11 cellular contexts compared by ENCODE assay signal in the genomic region with DNA sequence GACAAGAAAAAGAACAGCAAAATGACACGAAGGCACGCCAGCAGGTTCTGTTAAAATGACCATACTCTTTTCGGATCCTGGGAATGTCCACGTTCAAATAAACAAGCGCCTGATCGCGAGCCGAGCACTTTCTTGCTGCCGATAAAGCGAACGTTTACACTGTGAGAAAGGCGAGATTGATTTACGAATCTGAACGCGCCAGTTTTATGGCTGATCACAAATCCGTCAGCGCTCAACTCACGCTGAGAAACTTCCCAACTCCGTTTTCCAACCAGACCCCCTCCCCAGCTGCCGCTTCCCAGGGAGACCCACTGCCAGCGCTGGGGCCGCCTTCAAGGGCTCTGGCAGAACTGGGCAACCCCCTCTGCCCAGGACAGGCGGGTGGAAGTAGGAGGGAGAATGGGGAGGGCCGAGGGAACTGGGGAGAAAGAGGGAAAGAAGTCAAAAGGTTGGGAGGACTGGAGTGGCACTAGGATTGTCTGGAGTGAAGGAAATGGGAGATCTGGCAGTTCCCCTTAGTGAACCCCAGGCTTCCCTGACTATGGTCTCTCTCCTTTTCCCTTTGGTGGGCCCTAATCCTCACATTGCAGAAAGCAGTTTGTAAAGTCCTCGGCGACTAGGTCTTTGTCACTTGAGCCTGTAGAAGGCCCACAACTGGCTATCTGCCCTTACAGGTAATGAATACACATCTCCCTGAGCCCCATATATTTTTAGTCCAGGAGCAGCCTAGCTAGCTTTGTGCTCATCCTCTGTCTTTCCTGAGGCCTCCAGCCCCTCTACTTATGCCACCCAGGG. TPM values are rescaled to one million over a fixed set of nuclear protein-coding genes. Genes with fewer than 3 reads are reported as not detected.
A peak's percentile ranks its signal among the peaks of the same experiment; 100 is the strongest.
DNase-seq lines count a peak whose midpoint lies in the region; TF ChIP-seq lines count a peak whose summit lies in the region.
"Had no signal": no experiment of that assay in that cellular context is flagged by ENCODE, and none has a peak within 500 bp of the region (broad histone marks: within the 10 kb centered on the region; RNA-seq: fewer than 3 reads in every experiment).

No MANE protein-coding gene starts in this region.

- H3K9ac ChIP-seq in endodermal cell (ENCODE audit: extremely low read depth, low read length, poor library complexity, severe bottlenecking), result no peak overlapping the region
- no peak overlapping the region for H3K9ac ChIP-seq in SK-N-SH

- no peak for TF ChIP-seq RAD21 in SK-N-SH (IDR thresholded peaks at IDR 0.05; ENCODE audit: low read length)

- H3K4me3 ChIP-seq in endodermal cell (ENCODE audit: low read length) (peak overlapping the region; percentile 69), SK-N-SH (ENCODE audit: low read depth in 2 of 2, low read length in 1 of 2) (no peak overlapping the region)

- peaks cover 13% of the 10 kb centered on the region for H3K4me1 ChIP-seq in endodermal cell (ENCODE audit: control insufficient read depth, insufficient read depth, low read length)
- H3K4me1 ChIP-seq in SK-N-SH (ENCODE audit: control insufficient read depth in 1 of 2, insufficient read depth in 2 of 2, low read depth in 1 of 2, low read length in 1 of 2), result no peaks in the 10 kb centered on the region; a peak in 1 of 4 replicates

- H3K36me3 ChIP-seq in endodermal cell (ENCODE audit: control insufficient read depth, insufficient read depth, low read length) (no peaks in the 10 kb centered on the region), SK-N-SH (replicated peaks in 1 of 2; ENCODE audit: control insufficient read depth in 1 of 2, insufficient read depth in 2 of 2, low read length in 1 of 2) (no peaks in the 10 kb centered on the region)

- H3K27ac ChIP-seq in endodermal cell (ENCODE audit: low read depth, low read length), result no peak overlapping the region
- H3K27ac ChIP-seq in SK-N-SH (ENCODE audit: low read depth in 2 of 2, low read length in 1 of 2), result no peak overlapping the region

- H3K9me3 ChIP-seq in endodermal cell (ENCODE audit: control insufficient read depth, low read length), result peaks cover 12% of the 10 kb centered on the region
- no peaks in the 10 kb centered on the region for H3K9me3 ChIP-seq in SK-N-SH

- no peaks in the 10 kb centered on the region for H3K9me3 Mint-ChIP-seq in endodermal cell
- H3K9me3 Mint-ChIP-seq in osteocyte (ENCODE audit: unreplicated experiment), result no peaks in the 10 kb centered on the region
- H3K9me3 Mint-ChIP-seq in T-helper 2 cell treated with Interferon-gamma antibody and Interleukin-4, amounts not matched to agents 5 μg/mL and 100 μg/mL, for 36 hours, result no peaks in the 10 kb centered on the region
- H3K9me3 Mint-ChIP-seq: effector memory CD8-positive, alpha-beta T cell had no signal

- H3K36me3 Mint-ChIP-seq in endodermal cell (ENCODE audit: low read depth) (no peaks in the 10 kb centered on the region), osteocyte (ENCODE audit: unreplicated experiment) (no peaks in the 10 kb centered on the region)
- peaks cover 16% of the 10 kb centered on the region for H3K36me3 Mint-ChIP-seq in T-helper 2 cell treated with Interferon-gamma antibody and Interleukin-4, amounts not matched to agents 5 μg/mL and 100 μg/mL, for 36 hours (ENCODE audit: low read depth)

- H3K4me3 Mint-ChIP-seq in endodermal cell (peak overlapping the region; percentile 27), osteocyte (ENCODE audit: unreplicated experiment) (peak overlapping the region; percentile 5)
- no peak overlapping the region for H3K4me3 Mint-ChIP-seq in T-helper 2 cell treated with Interferon-gamma antibody and Interleukin-4, amounts not matched to agents 5 μg/mL and 100 μg/mL, for 36 hours
- H3K4me3 Mint-ChIP-seq: effector memory CD8-positive, alpha-beta T cell had no signal

- H3K27me3 Mint-ChIP-seq in endodermal cell (ENCODE audit: insufficient read depth), result no peaks in the 10 kb centered on the region
- H3K27me3 Mint-ChIP-seq in osteocyte (ENCODE audit: unreplicated experiment), result peaks cover 56% of the 10 kb centered on the region
- peaks cover 26% of the 10 kb centered on the region for H3K27me3 Mint-ChIP-seq in T-helper 2 cell treated with Interferon-gamma antibody and Interleukin-4, amounts not matched to agents 5 μg/mL and 100 μg/mL, for 36 hours (ENCODE audit: low read depth)
- H3K27me3 Mint-ChIP-seq: effector memory CD8-positive, alpha-beta T cell had no signal

- H3K9me2 ChIP-seq in SK-N-SH, result no peaks in the 10 kb centered on the region

- H4K20me1 ChIP-seq in SK-N-SH (ENCODE audit: insufficient read depth), result 0 out of 2 replicates have a peak, but pooled peaks cover 6% of the 10 kb centered on the region

- CTCF ChIA-PET in SK-N-SH (lab: Yijun Ruan, JAX), result interaction anchor here (1.5 kb wide), 1 partner anchor 18 kb away, joined by 3 read pairs; no protein-coding TSS in a partner anchor

- no peak overlapping the region for H3K27ac Mint-ChIP-seq in endodermal cell
- no peak overlapping the region for H3K27ac Mint-ChIP-seq in osteocyte (ENCODE audit: unreplicated experiment)
- H3K27ac Mint-ChIP-seq in T-helper 2 cell treated with Interferon-gamma antibody and Interleukin-4, amounts not matched to agents 5 μg/mL and 100 μg/mL, for 36 hours, result no peak overlapping the region
- H3K27ac Mint-ChIP-seq: effector memory CD8-positive, alpha-beta T cell had no signal

- H3K4me1 Mint-ChIP-seq in endodermal cell (peaks cover 16% of the 10 kb centered on the region), osteocyte (ENCODE audit: unreplicated experiment) (no peaks in the 10 kb centered on the region)
- peaks cover 13% of the 10 kb centered on the region for H3K4me1 Mint-ChIP-seq in T-helper 2 cell treated with Interferon-gamma antibody and Interleukin-4, amounts not matched to agents 5 μg/mL and 100 μg/mL, for 36 hours (ENCODE audit: low read depth)

- DNase-seq in HT-29 (ENCODE audit: low spot score) (peak; percentile 82), endodermal cell (peak; percentile 81), osteocyte (ENCODE audit: extremely low spot score, unreplicated experiment) (no peak), foreskin melanocyte (no peak), SK-N-SH (no peak)
- no peak for DNase-seq in T-helper 2 cell treated with Interferon-gamma antibody and Interleukin-4, amounts not matched to agents 5 μg/mL and 100 μg/mL, for 36 hours (ENCODE audit: low spot score)
- DNase-seq: activated naive CD4-positive, alpha-beta T cell; effector memory CD8-positive, alpha-beta T cell; kidney glomerular epithelial cell; NCI-H2171 had no signal

- POLR2A ChIA-PET in SK-N-SH (lab: Yijun Ruan, JAX), result no interaction called here

- H3F3A ChIP-seq in SK-N-SH (replicated peaks; ENCODE audit: insufficient read depth), result no peaks in the 10 kb centered on the region

- TF ChIP-seq CTCF in endodermal cell (conservative IDR thresholded peaks at IDR 0.05), result no peak
- TF ChIP-seq CTCF in osteocyte (IDR thresholded peaks at IDR 0.05), result no peak
- no peak for TF ChIP-seq CTCF in SK-N-SH (IDR thresholded peaks at IDR 0.05)

- H3K4me2 ChIP-seq in SK-N-SH, result no peak overlapping the region

- H2AFZ ChIP-seq in SK-N-SH (ENCODE audit: low read depth), result no peak overlapping the region

- H3K79me2 ChIP-seq in SK-N-SH (ENCODE audit: insufficient read depth), result no peaks in the 10 kb centered on the region

- no peak for TF ChIP-seq EP300 in SK-N-SH (IDR thresholded peaks at IDR 0.05; ENCODE audit: borderline replicate concordance in 1 of 2, low read depth in 1 of 2, low read length in 1 of 2)

- 1 to 4% methylated on average over 15 to 26 of the region's 26 CpGs for WGBS in endodermal cell (ENCODE audit: insufficient coverage in 1 of 2, insufficient read length in 1 of 2), 2 experiments
- WGBS in SK-N-SH (ENCODE audit: low lambda C conversion rate), result 15% methylated on average over 26 of the region's 26 CpGs

- H3K27me3 ChIP-seq in endodermal cell (ENCODE audit: control insufficient read depth, insufficient read depth, low read length, poor library complexity, severe bottlenecking) (peaks cover 100% of the 10 kb centered on the region), SK-N-SH (ENCODE audit: insufficient read depth) (peaks cover 99% of the 10 kb centered on the region)

RNA-seq across cellular contexts. Expression of gene HOXB4, which starts 6.9 kb away (rescaled TPM):
- total RNA-seq in HT-29 (2014; rRNA removed; shearing (Covaris generic)), result 14.5 and 15.5 TPM in 2 replicates
- total RNA-seq in endodermal cell, result not detected
- 3.5 TPM for polyA plus RNA-seq in endodermal cell (2013, experiment 1 of 2)
- 3.4 TPM for polyA plus RNA-seq in endodermal cell (2013, experiment 2 of 2)
- not detected in 2 replicates for total RNA-seq in osteocyte
- polyA plus RNA-seq in SK-N-SH (2012; rRNA removed), result 0.03 TPM in 2 replicates
- 0.03 TPM in 2 replicates for polyA plus RNA-seq in SK-N-SH (2012; cell fraction: cytosol; rRNA removed)
- 0.04 and 0.05 TPM in 2 replicates for polyA plus RNA-seq in SK-N-SH (2012; cell fraction: nucleus; rRNA removed)
- polyA plus RNA-seq: CD14-positive monocyte had no signal

RNA-seq across cellular contexts. Expression of gene HOXB3, which starts 18.8 kb away (rescaled TPM):
- 99.5 and 126 TPM in 2 replicates for total RNA-seq in HT-29 (2014; rRNA removed; shearing (Covaris generic))
- not detected for total RNA-seq in endodermal cell
- 36.0 TPM for polyA plus RNA-seq in endodermal cell (2013, experiment 1 of 2)
- 33.5 TPM for polyA plus RNA-seq in endodermal cell (2013, experiment 2 of 2)
- total RNA-seq in osteocyte, result 0.46 TPM in 1 of 2 replicates, not detected in the other
- polyA plus RNA-seq in SK-N-SH (2012; rRNA removed), result 0.10 and 0.46 TPM in 2 replicates
- polyA plus RNA-seq in SK-N-SH (2012; cell fraction: cytosol; rRNA removed), result 0.16 and 0.17 TPM in 2 replicates
- polyA plus RNA-seq in SK-N-SH (2012; cell fraction: nucleus; rRNA removed), result 0.64 and 1.1 TPM in 2 replicates
- polyA plus RNA-seq: CD14-positive monocyte had no signal

RNA-seq across cellular contexts. Expression of gene HOXB5, which starts 22.4 kb away (rescaled TPM):
- total RNA-seq in HT-29 (2014; rRNA removed; shearing (Covaris generic)), result 7.5 and 8.2 TPM in 2 replicates
- not detected for total RNA-seq in endodermal cell
- polyA plus RNA-seq in endodermal cell (2013, experiment 1 of 2), result 5.3 TPM
- 2.5 TPM for polyA plus RNA-seq in endodermal cell (2013, experiment 2 of 2)
- not detected in 2 replicates for total RNA-seq in osteocyte
- not detected in 2 replicates for polyA plus RNA-seq in SK-N-SH (2012; rRNA removed)
- polyA plus RNA-seq in SK-N-SH (2012; cell fraction: cytosol; rRNA removed), result 0.01 TPM in 1 of 2 replicates, not detected in the other
- not detected in 2 replicates for polyA plus RNA-seq in SK-N-SH (2012; cell fraction: nucleus; rRNA removed)
- polyA plus RNA-seq: CD14-positive monocyte had no signal

RNA-seq across cellular contexts. Expression of gene HOXB2, which starts 26.3 kb away (rescaled TPM):
- total RNA-seq in HT-29 (2014; rRNA removed; shearing (Covaris generic)), result 2.3 and 7.0 TPM in 2 replicates
- total RNA-seq in endodermal cell (under 1 TPM in 1 of 2 donors, not detected in 1; 0.22 TPM), osteocyte (not detected in 2 replicates)
- polyA plus RNA-seq in endodermal cell (2013, experiment 1 of 2), result 121 TPM
- 124 TPM for polyA plus RNA-seq in endodermal cell (2013, experiment 2 of 2)
- 1.2 and 1.9 TPM in 2 replicates for polyA plus RNA-seq in SK-N-SH (2012; rRNA removed)
- 0.73 and 1.1 TPM in 2 replicates for polyA plus RNA-seq in SK-N-SH (2012; cell fraction: cytosol; rRNA removed)
- polyA plus RNA-seq in SK-N-SH (2012; cell fraction: nucleus; rRNA removed), result 2.6 and 3.2 TPM in 2 replicates

RNA-seq across cellular contexts. Expression of gene HOXB6, which starts 33.6 kb away (rescaled TPM):
- total RNA-seq in HT-29 (2014; rRNA removed; shearing (Covaris generic)), result 160 and 174 TPM in 2 replicates
- not detected for total RNA-seq in endodermal cell
- polyA plus RNA-seq in endodermal cell (2013, experiment 1 of 2), result 14.4 TPM
- polyA plus RNA-seq in endodermal cell (2013, experiment 2 of 2), result 10.0 TPM
- total RNA-seq in osteocyte, result not detected in 2 replicates
- not detected in 2 replicates for polyA plus RNA-seq in SK-N-SH (2012; rRNA removed)
- not detected in 2 replicates for polyA plus RNA-seq in SK-N-SH (2012; cell fraction: cytosol; rRNA removed)
- not detected in 2 replicates for polyA plus RNA-seq in SK-N-SH (2012; cell fraction: nucleus; rRNA removed)
- polyA plus RNA-seq: CD14-positive monocyte had no signal

Comparison
In these comparisons a context has a peak if more than half of its experiments do, and no peak if none do; other contexts are left out.
1. DNase-seq: peak in HT-29 (single experiment) and endodermal cell (single experiment); none in osteocyte (single experiment), foreskin melanocyte (single experiment), SK-N-SH (single experiment) and T-helper 2 cell treated with Interferon-gamma antibody and Interleukin-4, amounts not matched to agents 5 μg/mL and 100 μg/mL, for 36 hours (single experiment).
2. RNA of gene HOXB4, which starts 6.9 kb away (total RNA-seq): 14.5 to 15.5 TPM in HT-29; not detected in endodermal cell and not detected in osteocyte; every median in the first group is over 10 times any median in the second.
3. RNA of gene HOXB3, which starts 18.8 kb away (total RNA-seq): 99.5 to 126 TPM in HT-29; 0.46 TPM in osteocyte and not detected in endodermal cell; every median in the first group is over 10 times any median in the second.